ENCODE assay signal across 8 cellular contexts in the genomic region with DNA sequence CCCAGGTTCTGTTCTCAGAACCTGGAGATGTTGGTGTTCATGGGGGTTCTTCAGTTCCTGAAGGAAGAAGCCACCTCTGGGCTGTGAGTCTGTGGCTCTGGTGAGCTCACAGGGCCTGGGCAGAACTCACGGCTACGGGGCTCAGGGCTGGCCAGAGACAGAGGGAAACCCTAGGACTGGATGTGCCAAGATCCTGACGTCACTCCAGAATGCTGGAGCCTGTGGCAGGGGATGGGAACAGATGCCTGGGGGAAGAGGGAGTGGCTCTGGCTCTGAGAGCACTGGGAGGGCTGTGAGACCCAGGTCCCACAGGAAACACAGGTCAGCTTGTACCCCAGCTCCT.
DNase-seq lines count a peak whose midpoint lies in the region; ATAC-seq, FAIRE-seq and TF ChIP-seq lines count a peak whose summit lies in the region.

OTOF (minus strand) TSS at position 214 of the 343 bp plus-strand sequence.

- FAIRE-seq in H54 (lab: Jason Lieb, UNC), result no peak

- peak; percentile 92 for DNase-seq in AG08395 (ENCODE audit: low spot score)
- peak; percentile 82 for DNase-seq in H54 (ENCODE audit: insufficient read length, low spot score)
- DNase-seq in amniotic epithelial cell (ENCODE audit: low read depth), result peak; percentile 69
- peak; percentile 67 for DNase-seq in iris pigment epithelial cell (ENCODE audit: low read depth)
- no peak for DNase-seq in central memory CD4-positive, alpha-beta T cell

- TF ChIP-seq POLR2A in H54 (IDR thresholded peaks at IDR 0.05; ENCODE audit: low read depth, low read length), result no peak

- ATAC-seq in GM21619 (IDR thresholded peaks at IDR 0.05; ENCODE audit: unreplicated experiment) (no peak), GM19023 (IDR thresholded peaks at IDR 0.05; ENCODE audit: unreplicated experiment) (no peak), HG03097 (IDR thresholded peaks at IDR 0.05; ENCODE audit: low FRiP score, unreplicated experiment) (no peak)
